1 cellular context compared by ENCODE assay signal in the genomic region with DNA sequence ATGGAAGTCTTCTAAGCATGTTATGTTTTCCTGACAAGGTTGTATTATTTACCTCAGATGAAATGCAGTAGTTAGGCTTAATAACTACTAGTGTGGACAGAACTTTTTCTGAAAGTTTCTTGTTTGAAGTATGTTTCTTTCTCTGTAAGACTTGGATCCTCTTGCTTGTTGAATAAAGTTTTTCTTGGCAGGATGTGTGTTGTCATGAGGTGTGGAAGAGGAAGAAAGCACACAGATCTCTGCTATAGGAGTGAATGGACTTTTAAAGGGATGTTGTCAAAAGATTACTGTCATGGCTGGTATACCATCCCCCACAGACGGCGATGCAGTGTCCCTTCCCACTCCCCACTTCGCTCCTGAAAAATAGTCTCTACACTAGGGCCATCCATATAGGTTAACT.
TF ChIP-seq lines count a peak whose summit lies in the region.

No MANE protein-coding gene starts in this region.

TF ChIP-seq in H1, 55 proteins besides CTCF, POLR2A, EP300 and RAD21 (continued from another document):
- TF ChIP-seq, protein P1, sequence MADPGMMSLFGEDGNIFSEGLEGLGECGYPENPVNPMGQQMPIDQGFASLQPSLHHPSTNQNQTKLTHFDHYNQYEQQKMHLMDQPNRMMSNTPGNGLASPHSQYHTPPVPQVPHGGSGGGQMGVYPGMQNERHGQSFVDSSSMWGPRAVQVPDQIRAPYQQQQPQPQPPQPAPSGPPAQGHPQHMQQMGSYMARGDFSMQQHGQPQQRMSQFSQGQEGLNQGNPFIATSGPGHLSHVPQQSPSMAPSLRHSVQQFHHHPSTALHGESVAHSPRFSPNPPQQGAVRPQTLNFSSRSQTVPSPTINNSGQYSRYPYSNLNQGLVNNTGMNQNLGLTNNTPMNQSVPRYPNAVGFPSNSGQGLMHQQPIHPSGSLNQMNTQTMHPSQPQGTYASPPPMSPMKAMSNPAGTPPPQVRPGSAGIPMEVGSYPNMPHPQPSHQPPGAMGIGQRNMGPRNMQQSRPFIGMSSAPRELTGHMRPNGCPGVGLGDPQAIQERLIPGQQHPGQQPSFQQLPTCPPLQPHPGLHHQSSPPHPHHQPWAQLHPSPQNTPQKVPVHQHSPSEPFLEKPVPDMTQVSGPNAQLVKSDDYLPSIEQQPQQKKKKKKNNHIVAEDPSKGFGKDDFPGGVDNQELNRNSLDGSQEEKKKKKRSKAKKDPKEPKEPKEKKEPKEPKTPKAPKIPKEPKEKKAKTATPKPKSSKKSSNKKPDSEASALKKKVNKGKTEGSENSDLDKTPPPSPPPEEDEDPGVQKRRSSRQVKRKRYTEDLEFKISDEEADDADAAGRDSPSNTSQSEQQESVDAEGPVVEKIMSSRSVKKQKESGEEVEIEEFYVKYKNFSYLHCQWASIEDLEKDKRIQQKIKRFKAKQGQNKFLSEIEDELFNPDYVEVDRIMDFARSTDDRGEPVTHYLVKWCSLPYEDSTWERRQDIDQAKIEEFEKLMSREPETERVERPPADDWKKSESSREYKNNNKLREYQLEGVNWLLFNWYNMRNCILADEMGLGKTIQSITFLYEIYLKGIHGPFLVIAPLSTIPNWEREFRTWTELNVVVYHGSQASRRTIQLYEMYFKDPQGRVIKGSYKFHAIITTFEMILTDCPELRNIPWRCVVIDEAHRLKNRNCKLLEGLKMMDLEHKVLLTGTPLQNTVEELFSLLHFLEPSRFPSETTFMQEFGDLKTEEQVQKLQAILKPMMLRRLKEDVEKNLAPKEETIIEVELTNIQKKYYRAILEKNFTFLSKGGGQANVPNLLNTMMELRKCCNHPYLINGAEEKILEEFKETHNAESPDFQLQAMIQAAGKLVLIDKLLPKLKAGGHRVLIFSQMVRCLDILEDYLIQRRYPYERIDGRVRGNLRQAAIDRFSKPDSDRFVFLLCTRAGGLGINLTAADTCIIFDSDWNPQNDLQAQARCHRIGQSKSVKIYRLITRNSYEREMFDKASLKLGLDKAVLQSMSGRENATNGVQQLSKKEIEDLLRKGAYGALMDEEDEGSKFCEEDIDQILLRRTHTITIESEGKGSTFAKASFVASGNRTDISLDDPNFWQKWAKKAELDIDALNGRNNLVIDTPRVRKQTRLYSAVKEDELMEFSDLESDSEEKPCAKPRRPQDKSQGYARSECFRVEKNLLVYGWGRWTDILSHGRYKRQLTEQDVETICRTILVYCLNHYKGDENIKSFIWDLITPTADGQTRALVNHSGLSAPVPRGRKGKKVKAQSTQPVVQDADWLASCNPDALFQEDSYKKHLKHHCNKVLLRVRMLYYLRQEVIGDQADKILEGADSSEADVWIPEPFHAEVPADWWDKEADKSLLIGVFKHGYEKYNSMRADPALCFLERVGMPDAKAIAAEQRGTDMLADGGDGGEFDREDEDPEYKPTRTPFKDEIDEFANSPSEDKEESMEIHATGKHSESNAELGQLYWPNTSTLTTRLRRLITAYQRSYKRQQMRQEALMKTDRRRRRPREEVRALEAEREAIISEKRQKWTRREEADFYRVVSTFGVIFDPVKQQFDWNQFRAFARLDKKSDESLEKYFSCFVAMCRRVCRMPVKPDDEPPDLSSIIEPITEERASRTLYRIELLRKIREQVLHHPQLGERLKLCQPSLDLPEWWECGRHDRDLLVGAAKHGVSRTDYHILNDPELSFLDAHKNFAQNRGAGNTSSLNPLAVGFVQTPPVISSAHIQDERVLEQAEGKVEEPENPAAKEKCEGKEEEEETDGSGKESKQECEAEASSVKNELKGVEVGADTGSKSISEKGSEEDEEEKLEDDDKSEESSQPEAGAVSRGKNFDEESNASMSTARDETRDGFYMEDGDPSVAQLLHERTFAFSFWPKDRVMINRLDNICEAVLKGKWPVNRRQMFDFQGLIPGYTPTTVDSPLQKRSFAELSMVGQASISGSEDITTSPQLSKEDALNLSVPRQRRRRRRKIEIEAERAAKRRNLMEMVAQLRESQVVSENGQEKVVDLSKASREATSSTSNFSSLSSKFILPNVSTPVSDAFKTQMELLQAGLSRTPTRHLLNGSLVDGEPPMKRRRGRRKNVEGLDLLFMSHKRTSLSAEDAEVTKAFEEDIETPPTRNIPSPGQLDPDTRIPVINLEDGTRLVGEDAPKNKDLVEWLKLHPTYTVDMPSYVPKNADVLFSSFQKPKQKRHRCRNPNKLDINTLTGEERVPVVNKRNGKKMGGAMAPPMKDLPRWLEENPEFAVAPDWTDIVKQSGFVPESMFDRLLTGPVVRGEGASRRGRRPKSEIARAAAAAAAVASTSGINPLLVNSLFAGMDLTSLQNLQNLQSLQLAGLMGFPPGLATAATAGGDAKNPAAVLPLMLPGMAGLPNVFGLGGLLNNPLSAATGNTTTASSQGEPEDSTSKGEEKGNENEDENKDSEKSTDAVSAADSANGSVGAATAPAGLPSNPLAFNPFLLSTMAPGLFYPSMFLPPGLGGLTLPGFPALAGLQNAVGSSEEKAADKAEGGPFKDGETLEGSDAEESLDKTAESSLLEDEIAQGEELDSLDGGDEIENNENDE (IDR thresholded peaks at IDR 0.05; ENCODE audit: insufficient replicate concordance, low read length): no peak
